1 cellular context compared by ENCODE assay signal in the genomic region with DNA sequence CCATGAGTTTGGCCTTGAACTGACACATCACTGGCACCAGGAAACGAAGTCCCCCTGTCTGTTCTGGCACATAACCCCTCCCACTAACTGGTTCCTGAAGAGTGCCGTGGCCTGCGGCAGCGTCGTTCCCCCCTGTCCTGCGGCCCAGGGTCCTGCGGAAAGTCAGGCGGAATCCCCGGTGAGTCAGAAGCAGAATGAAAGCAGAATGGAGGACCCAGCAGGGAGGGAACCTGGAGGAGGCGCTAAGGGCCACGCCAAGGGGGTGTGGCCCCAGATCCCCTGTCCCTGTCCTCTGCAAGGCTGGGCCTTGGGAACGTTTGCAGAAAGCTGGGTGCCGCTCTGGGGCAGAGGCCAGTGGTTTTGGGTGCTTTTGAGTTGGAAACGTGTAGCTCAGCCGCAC.
A peak's percentile ranks its signal among the peaks of the same experiment; 100 is the strongest.
TF ChIP-seq lines count a peak whose summit lies in the region.

No MANE protein-coding gene starts in this region.

TF ChIP-seq in K562, 482 proteins besides CTCF, POLR2A, EP300 and RAD21 (continues in another document):
- TF ChIP-seq ARID4B (CRISPR knock-in tag; IDR thresholded peaks at IDR 0.05) (0 out of 2 replicates have a peak, but pooled peaks have one; percentile 36), ZBTB7A (IDR thresholded peaks at IDR 0.05; ENCODE audit: borderline replicate concordance, control insufficient read depth, low read depth, low read length) (peak; percentile 17; the same call in 1 of the 2 replicates), DPF2 (IDR thresholded peaks at IDR 0.05) (no peak), CLOCK (CRISPR knock-in tag; IDR thresholded peaks at IDR 0.05; ENCODE audit: borderline replicate concordance) (no peak), CREB3 (tag; conservative IDR thresholded peaks at IDR 0.05; ENCODE audit: low read depth) (no peak), MTF1 (CRISPR knock-in tag; IDR thresholded peaks at IDR 0.05; ENCODE audit: borderline replicate concordance) (no peak), MBD2 (IDR thresholded peaks at IDR 0.05; ENCODE audit: borderline replicate concordance, low read depth) (no peak), SREBF1 (IDR thresholded peaks at IDR 0.05; ENCODE audit: borderline replicate concordance, low read depth, low read length) (no peak), ZNF3 (CRISPR knock-in tag; IDR thresholded peaks at IDR 0.05) (no peak), LEF1 (IDR thresholded peaks at IDR 0.05) (no peak), FOXK2 (conservative IDR thresholded peaks at IDR 0.05 in 1 of 2, IDR thresholded peaks at IDR 0.05 in 1 of 2; ENCODE audit: low read depth in 2 of 2) (no peak), CUX1 (CRISPR knock-in tag; IDR thresholded peaks at IDR 0.05) (no peak), MAX (CRISPR knock-in tag; IDR thresholded peaks at IDR 0.05) (peak; percentile 18; the same call in 1 of the 2 replicates), HNRNPUL1 (IDR thresholded peaks at IDR 0.05; ENCODE audit: low read length) (no peak), ATF1 (CRISPR knock-in tag; IDR thresholded peaks at IDR 0.05) (no peak), ATF1 (tag; IDR thresholded peaks at IDR 0.05) (0 out of 2 replicates have a peak, but pooled peaks have one; percentile 12), FOSL1 (tag; conservative IDR thresholded peaks at IDR 0.05) (peak; percentile 43; the same call in 1 of the 2 replicates), ZC3H11A (IDR thresholded peaks at IDR 0.05; ENCODE audit: low read depth, low read length) (no peak), RBBP5 (IDR thresholded peaks at IDR 0.05; ENCODE audit: borderline replicate concordance, insufficient read depth, low read length, poor library complexity, severe bottlenecking) (peak; percentile 21), NCOR1 (IDR thresholded peaks at IDR 0.05) (no peak), STAG1 (CRISPR knock-in tag; IDR thresholded peaks at IDR 0.05; ENCODE audit: borderline replicate concordance) (no peak), ZNF511 (CRISPR knock-in tag; IDR thresholded peaks at IDR 0.05) (0 out of 2 replicates have a peak, but pooled peaks have one; percentile 39), ZBTB1 (CRISPR knock-in tag; IDR thresholded peaks at IDR 0.05; ENCODE audit: borderline replicate concordance, low read depth) (0 out of 2 replicates have a peak, but pooled peaks have one; percentile 43), JUND (IDR thresholded peaks at IDR 0.05; ENCODE audit: borderline replicate concordance, low read depth, low read length) (no peak), JUND (tag; IDR thresholded peaks at IDR 0.05; ENCODE audit: borderline replicate concordance, low read depth, low read length) (0 out of 3 replicates have a peak, but pooled peaks have one; percentile 10), DNMT1 (IDR thresholded peaks at IDR 0.05) (no peak), ZNF395 (CRISPR knock-in tag; IDR thresholded peaks at IDR 0.05) (no peak), ZNF830 (CRISPR knock-in tag; IDR thresholded peaks at IDR 0.05) (no peak), FOXJ3 (CRISPR knock-in tag; IDR thresholded peaks at IDR 0.05) (no peak), KLF13 (tag; IDR thresholded peaks at IDR 0.05; ENCODE audit: borderline replicate concordance, low read depth) (peak; percentile 38; the same call in 1 of the 2 replicates), ZFX (CRISPR knock-in tag; IDR thresholded peaks at IDR 0.05) (no peak), ELF1 (tag; IDR thresholded peaks at IDR 0.05) (no peak)
- TF ChIP-seq, protein P1, sequence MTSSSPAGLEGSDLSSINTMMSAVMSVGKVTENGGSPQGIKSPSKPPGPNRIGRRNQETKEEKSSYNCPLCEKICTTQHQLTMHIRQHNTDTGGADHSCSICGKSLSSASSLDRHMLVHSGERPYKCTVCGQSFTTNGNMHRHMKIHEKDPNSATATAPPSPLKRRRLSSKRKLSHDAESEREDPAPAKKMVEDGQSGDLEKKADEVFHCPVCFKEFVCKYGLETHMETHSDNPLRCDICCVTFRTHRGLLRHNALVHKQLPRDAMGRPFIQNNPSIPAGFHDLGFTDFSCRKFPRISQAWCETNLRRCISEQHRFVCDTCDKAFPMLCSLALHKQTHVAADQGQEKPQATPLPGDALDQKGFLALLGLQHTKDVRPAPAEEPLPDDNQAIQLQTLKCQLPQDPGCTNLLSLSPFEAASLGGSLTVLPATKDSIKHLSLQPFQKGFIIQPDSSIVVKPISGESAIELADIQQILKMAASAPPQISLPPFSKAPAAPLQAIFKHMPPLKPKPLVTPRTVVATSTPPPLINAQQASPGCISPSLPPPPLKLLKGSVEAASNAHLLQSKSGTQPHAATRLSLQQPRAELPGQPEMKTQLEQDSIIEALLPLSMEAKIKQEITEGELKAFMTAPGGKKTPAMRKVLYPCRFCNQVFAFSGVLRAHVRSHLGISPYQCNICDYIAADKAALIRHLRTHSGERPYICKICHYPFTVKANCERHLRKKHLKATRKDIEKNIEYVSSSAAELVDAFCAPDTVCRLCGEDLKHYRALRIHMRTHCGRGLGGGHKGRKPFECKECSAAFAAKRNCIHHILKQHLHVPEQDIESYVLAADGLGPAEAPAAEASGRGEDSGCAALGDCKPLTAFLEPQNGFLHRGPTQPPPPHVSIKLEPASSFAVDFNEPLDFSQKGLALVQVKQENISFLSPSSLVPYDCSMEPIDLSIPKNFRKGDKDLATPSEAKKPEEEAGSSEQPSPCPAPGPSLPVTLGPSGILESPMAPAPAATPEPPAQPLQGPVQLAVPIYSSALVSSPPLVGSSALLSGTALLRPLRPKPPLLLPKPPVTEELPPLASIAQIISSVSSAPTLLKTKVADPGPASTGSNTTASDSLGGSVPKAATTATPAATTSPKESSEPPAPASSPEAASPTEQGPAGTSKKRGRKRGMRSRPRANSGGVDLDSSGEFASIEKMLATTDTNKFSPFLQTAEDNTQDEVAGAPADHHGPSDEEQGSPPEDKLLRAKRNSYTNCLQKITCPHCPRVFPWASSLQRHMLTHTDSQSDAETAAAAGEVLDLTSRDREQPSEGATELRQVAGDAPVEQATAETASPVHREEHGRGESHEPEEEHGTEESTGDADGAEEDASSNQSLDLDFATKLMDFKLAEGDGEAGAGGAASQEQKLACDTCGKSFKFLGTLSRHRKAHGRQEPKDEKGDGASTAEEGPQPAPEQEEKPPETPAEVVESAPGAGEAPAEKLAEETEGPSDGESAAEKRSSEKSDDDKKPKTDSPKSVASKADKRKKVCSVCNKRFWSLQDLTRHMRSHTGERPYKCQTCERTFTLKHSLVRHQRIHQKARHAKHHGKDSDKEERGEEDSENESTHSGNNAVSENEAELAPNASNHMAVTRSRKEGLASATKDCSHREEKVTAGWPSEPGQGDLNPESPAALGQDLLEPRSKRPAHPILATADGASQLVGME (CRISPR knock-in tag; IDR thresholded peaks at IDR 0.05): no peak
